ENCODE assay signal across 2 cellular contexts in genomic region chrX:119282347-119282746, GRCh38. TPM values are rescaled to one million over a fixed set of nuclear protein-coding genes. Genes with fewer than 3 reads are reported as not detected.
DNase-seq lines count a peak whose midpoint lies in the region; ATAC-seq, FAIRE-seq and TF ChIP-seq lines count a peak whose summit lies in the region.
"Not testable (repeated sequence)": the region's sequence is repeated elsewhere in the genome, so short reads cannot be mapped to it uniquely, and the experiment has no call there.

No MANE protein-coding gene starts in this region.

- not testable (repeated sequence) for TF ChIP-seq CTCF in A549 (IDR thresholded peaks at IDR 0.05); HEK293 (tag by site-specific recombination; IDR thresholded peaks at IDR 0.05)

- H3K36me3 ChIP-seq in HEK293 (ENCODE audit: control insufficient read depth in 2 of 2, insufficient read depth in 1 of 2, low read length in 2 of 2) = not testable (repeated sequence)

- H3K4me2 ChIP-seq in A549 = not testable (repeated sequence)

- H3K4me3 ChIP-seq in A549; HEK293 (ENCODE audit: low read depth, low read length): not testable (repeated sequence)

- TF ChIP-seq POLR2A in A549 (IDR thresholded peaks at IDR 0.05; ENCODE audit: low read length) = not testable (repeated sequence)

- not testable (repeated sequence) for TF ChIP-seq EP300 in A549 (IDR thresholded peaks at IDR 0.05)

- not testable (repeated sequence) for TF ChIP-seq RAD21 in A549 (conservative IDR thresholded peaks at IDR 0.05 in 1 of 2, IDR thresholded peaks at IDR 0.05 in 1 of 2)

- not testable (repeated sequence) for DNase-seq in A549 (ENCODE audit: low read depth in 1 of 2, low spot score in 1 of 2)

- H3K4me1 ChIP-seq in A549; HEK293 (ENCODE audit: control insufficient read depth, insufficient read depth, low read length): not testable (repeated sequence)

- H3K9me3 ChIP-seq in A549; HEK293 (ENCODE audit: control insufficient read depth, insufficient read depth, low read depth, low read length): not testable (repeated sequence)

- CTCF ChIA-PET in A549 (lab: Yijun Ruan, JAX) = interaction anchor here (0.6 kb wide), 1 partner anchor 306 kb away, joined by 3 read pairs; no protein-coding TSS in a partner anchor
- CTCF ChIA-PET in HEK293 (lab: Yijun Ruan, JAX) = interaction anchor here (0.6 kb wide), 1 partner anchor 15 kb away, joined by 4 read pairs; no protein-coding TSS in a partner anchor

- FAIRE-seq in A549 (lab: Jason Lieb, UNC) = not testable (repeated sequence)

- not testable (repeated sequence) for H3K27ac ChIP-seq in A549; HEK293 (ENCODE audit: extremely low read depth, low read depth, low read length)

- POLR2A ChIA-PET in A549 (lab: Yijun Ruan, JAX); HEK293 (lab: Yijun Ruan, JAX): not testable (repeated sequence)

- not testable (repeated sequence) for ATAC-seq in A549

- 59% methylated on average over 2 of the region's 4 CpGs for WGBS in A549 (ENCODE audit: missing lambda C conversion rate)

TF ChIP-seq in A549, 52 proteins besides CTCF, POLR2A, EP300 and RAD21:
- peak; percentile 61 for TF ChIP-seq ZC3H11A (IDR thresholded peaks at IDR 0.05)

TF ChIP-seq in HEK293, 187 proteins besides CTCF, POLR2A, EP300 and RAD21 (continues in another document):
- peak; percentile 27; the same call in 1 of the 2 replicates for TF ChIP-seq ZNF654 (tag by site-specific recombination; IDR thresholded peaks at IDR 0.05; ENCODE audit: low read depth)
- peak; percentile 28; the same call in 1 of the 2 replicates for TF ChIP-seq REST (tag by site-specific recombination; IDR thresholded peaks at IDR 0.05)
- TF ChIP-seq ZNF529 (tag by site-specific recombination; IDR thresholded peaks at IDR 0.05; ENCODE audit: insufficient replicate concordance) = peak; percentile 35
- peak; percentile 43; the same call in 1 of the 2 replicates for TF ChIP-seq ZNF433 (tag by site-specific recombination; IDR thresholded peaks at IDR 0.05; ENCODE audit: low read depth)
- TF ChIP-seq ZBTB8A (tag by site-specific recombination; IDR thresholded peaks at IDR 0.05) = peak; percentile 27; the same call in 1 of the 2 replicates
- TF ChIP-seq ZNF510 (tag by site-specific recombination; IDR thresholded peaks at IDR 0.05; ENCODE audit: insufficient replicate concordance) = peak; percentile 55
- TF ChIP-seq ZNF555 (tag by site-specific recombination; conservative IDR thresholded peaks at IDR 0.05) = peak; percentile 62
- TF ChIP-seq ZNF140 (tag by site-specific recombination; IDR thresholded peaks at IDR 0.05) = peak; percentile 42; the same call in 1 of the 2 replicates
- TF ChIP-seq ZNF394 (tag by site-specific recombination; IDR thresholded peaks at IDR 0.05; ENCODE audit: borderline replicate concordance) = peak; percentile 68; the same call in 1 of the 2 replicates
- TF ChIP-seq ZNF202 (tag by site-specific recombination; IDR thresholded peaks at IDR 0.05; ENCODE audit: borderline replicate concordance) = peak; percentile 87; the same call in 1 of the 2 replicates
- TF ChIP-seq ZBTB11 (tag by site-specific recombination; conservative IDR thresholded peaks at IDR 0.05; ENCODE audit: low read depth) = peak; percentile 54; the same call in 1 of the 2 replicates
- peak; percentile 47; the same call in 1 of the 2 replicates for TF ChIP-seq ZNF623 (tag by site-specific recombination; IDR thresholded peaks at IDR 0.05)
- TF ChIP-seq ZNF354C (tag by site-specific recombination; IDR thresholded peaks at IDR 0.05; ENCODE audit: borderline replicate concordance, low read depth) = 0 out of 2 replicates have a peak, but pooled peaks have one; percentile 28
- TF ChIP-seq ZNF560 (tag by site-specific recombination; IDR thresholded peaks at IDR 0.05; ENCODE audit: borderline replicate concordance) = 0 out of 2 replicates have a peak, but pooled peaks have one; percentile 48

RNA-seq across cellular contexts. Expression of gene PGRMC1, which starts 46.3 kb away (rescaled TPM):
- polyA plus RNA-seq in A549 (2011; rRNA removed) (118 and 163 TPM in 2 replicates), A549 (2017; fragmentation: RNase III; extraction: RNeasy Plus Mini Kit Qiagen cat#74134 plus additional on column Dnase treatment) (140 to 159 TPM (median 151 TPM) in 3 replicates)
- polyA plus RNA-seq in A549 (2012; cell fraction: cytosol; rRNA removed) = 85.2 and 104 TPM in 2 replicates
- 77.7 and 92.7 TPM in 2 replicates for polyA plus RNA-seq in A549 (2012; cell fraction: nucleus; rRNA removed)
- 33.4 and 35.6 TPM in 2 replicates for polyA minus RNA-seq in A549 (2011; rRNA and poly(A)+ RNA removed)
